Comparison of ENCODE assay signal across 24 cellular contexts in the genomic region with DNA sequence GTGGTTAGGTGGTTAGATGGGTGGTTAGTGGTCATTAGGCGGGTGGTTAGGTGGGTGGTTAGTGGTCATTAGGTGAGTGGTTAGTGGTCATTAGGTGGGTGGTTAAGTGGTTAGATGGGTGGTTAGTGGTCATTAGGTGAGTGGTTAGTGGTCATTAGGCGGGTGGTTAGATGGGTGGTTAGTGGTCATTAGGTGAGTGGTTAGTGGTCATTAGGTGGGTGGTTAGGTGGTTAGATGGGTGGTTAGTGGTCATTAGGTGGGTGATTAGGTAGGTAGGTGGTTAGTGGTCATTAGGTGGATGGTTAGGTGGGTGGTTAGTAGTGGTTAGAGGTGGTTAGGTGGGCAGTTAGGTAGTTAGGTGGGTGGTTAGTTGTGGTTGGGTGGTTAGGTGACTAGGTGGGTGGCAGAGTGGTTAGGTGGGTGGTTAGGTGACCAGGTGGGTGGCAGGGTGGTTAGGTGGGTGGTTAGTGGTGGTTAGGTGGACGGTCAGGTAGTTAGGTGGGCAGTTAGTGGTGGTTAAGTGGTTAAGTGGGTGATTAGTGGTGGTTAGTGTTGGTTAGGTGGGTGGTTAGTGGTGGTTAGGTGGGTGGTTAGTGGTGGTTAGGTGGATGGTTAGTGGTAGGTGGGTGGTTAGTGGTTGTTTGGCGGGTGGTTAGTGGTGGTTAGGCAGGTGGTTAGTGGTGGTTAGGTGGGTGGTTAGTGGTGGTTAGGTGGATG. TPM values are rescaled to one million over a fixed set of nuclear protein-coding genes. Genes with fewer than 3 reads are reported as not detected.
DNase-seq lines count a peak whose midpoint lies in the region; ATAC-seq and TF ChIP-seq lines count a peak whose summit lies in the region.
"Had no signal": no experiment of that assay in that cellular context is flagged by ENCODE, and none has a peak within 500 bp of the region (broad histone marks: within the 10 kb centered on the region; RNA-seq: fewer than 3 reads in every experiment).

No MANE protein-coding gene starts in this region.

- H3K4me2 ChIP-seq in trophoblast cell (ENCODE audit: low read length) = no peak overlapping the region
- H3K4me2 ChIP-seq: SK-N-SH had no signal

- H3K4me1 ChIP-seq in SJSA1 (replicated peaks) (peaks cover 37% of the 10 kb centered on the region), trophoblast cell (ENCODE audit: control insufficient read depth in 1 of 2, insufficient read depth in 2 of 2, low read length in 2 of 2) (peaks cover 2 to 10% of the 10 kb centered on the region in 2 experiments), tibial nerve (peaks cover 0 to 24% (median 0%) of the 10 kb centered on the region in 4 donors)
- H3K4me1 ChIP-seq: breast epithelium, HAP-1, vagina had no signal

- peak overlapping the region; percentile 11 for H2AK5ac ChIP-seq in trophoblast cell (ENCODE audit: low read length)

- H3K27me3 ChIP-seq in SJSA1 (replicated peaks) = no peaks in the 10 kb centered on the region
- H3K27me3 ChIP-seq in trophoblast cell (ENCODE audit: insufficient read depth, low read length) = no peaks in the 10 kb centered on the region
- H3K27me3 ChIP-seq in tibial nerve = peaks cover 0 to 3% of the 10 kb centered on the region in 2 donors
- H3K27me3 ChIP-seq: breast epithelium, vagina had no signal

- H3K36me3 ChIP-seq in SJSA1 (peaks cover 6% of the 10 kb centered on the region), trophoblast cell (ENCODE audit: control insufficient read depth in 1 of 2, insufficient read depth in 2 of 2, low read length in 2 of 2) (no peaks in the 10 kb centered on the region), tibial nerve (no peaks in the 10 kb centered on the region)
- H3K36me3 ChIP-seq: breast epithelium, HAP-1, vagina had no signal

- no peak overlapping the region for H2BK5ac ChIP-seq in trophoblast cell (ENCODE audit: low read depth, low read length, poor library complexity)

- H3K14ac ChIP-seq in trophoblast cell (ENCODE audit: low read length) = peak overlapping the region; percentile 15

- H3K79me1 ChIP-seq in trophoblast cell (ENCODE audit: low read length) = peaks cover 10% of the 10 kb centered on the region

- H2BK12ac ChIP-seq in trophoblast cell (ENCODE audit: low read length) = peak overlapping the region; percentile 9

- H4K91ac ChIP-seq in trophoblast cell (ENCODE audit: low read depth, low read length) = peak overlapping the region; percentile 8

- H3K18ac ChIP-seq in trophoblast cell (ENCODE audit: low read length) = peak overlapping the region; percentile 2

- peaks cover 2% of the 10 kb centered on the region for H3K4me1 Mint-ChIP-seq in activated CD8-positive, alpha-beta memory T cell treated with anti-CD3 and anti-CD28 coated beads, Interleukin-2, amount 10 ng/mL, durations not matched to agents 7 days and 5 days
- H3K4me1 Mint-ChIP-seq in central memory CD8-positive, alpha-beta T cell = no peaks in the 10 kb centered on the region
- H3K4me1 Mint-ChIP-seq: CD14-positive monocyte had no signal

- peak overlapping the region; percentile 16 for H4K8ac ChIP-seq in trophoblast cell (ENCODE audit: low read depth, low read length)

- H3K9me3 Mint-ChIP-seq in activated CD8-positive, alpha-beta memory T cell treated with anti-CD3 and anti-CD28 coated beads, Interleukin-2, amount 10 ng/mL, durations not matched to agents 7 days and 5 days (ENCODE audit: low read depth) = peaks cover 2% of the 10 kb centered on the region
- no peaks in the 10 kb centered on the region for H3K9me3 Mint-ChIP-seq in central memory CD8-positive, alpha-beta T cell
- H3K9me3 Mint-ChIP-seq: dendritic cell treated with granulocyte-macrophage colony-stimulating factor and Interleukin-4, amounts not matched to agents 40 ng/mL and 50 ng/mL, for 4 days had no signal

- peaks cover 7% of the 10 kb centered on the region for H3K27me3 Mint-ChIP-seq in activated CD8-positive, alpha-beta memory T cell treated with anti-CD3 and anti-CD28 coated beads, Interleukin-2, amount 10 ng/mL, durations not matched to agents 7 days and 5 days
- H3K27me3 Mint-ChIP-seq in central memory CD8-positive, alpha-beta T cell = no peaks in the 10 kb centered on the region

- ATAC-seq in activated CD8-positive, alpha-beta memory T cell treated with anti-CD3 and anti-CD28 coated beads, Interleukin-2, amount 10 ng/mL, durations not matched to agents 7 days and 5 days = no peak
- ATAC-seq in central memory CD8-positive, alpha-beta T cell (replicated peaks; ENCODE audit: extremely low read depth, poor library complexity, severe bottlenecking) = no peak
- ATAC-seq in HG03280 (IDR thresholded peaks at IDR 0.05; ENCODE audit: unreplicated experiment) = no peak
- ATAC-seq: naive thymus-derived CD4-positive, alpha-beta T cell had no signal

- CTCF ChIA-PET in activated CD8-positive, alpha-beta memory T cell treated with anti-CD3 and anti-CD28 coated beads, Interleukin-2, amount 10 ng/mL, durations not matched to agents 7 days and 5 days (lab: Charles Lee) = interaction anchor here (2.9 kb wide), 1 partner anchor 13 kb away, joined by 12 read pairs; no protein-coding TSS in a partner anchor

- H3K9ac ChIP-seq in trophoblast cell (ENCODE audit: low read length) = no peak overlapping the region
- H3K9ac ChIP-seq: SK-N-SH had no signal

- no peaks in the 10 kb centered on the region for H3K79me2 ChIP-seq in trophoblast cell (ENCODE audit: control insufficient read depth, insufficient read depth, low read length, poor library complexity)

- H2AFZ ChIP-seq in trophoblast cell (ENCODE audit: insufficient read depth, low read length, poor library complexity) = no peak overlapping the region

- TF ChIP-seq POLR2A in tibial nerve (IDR thresholded peaks at IDR 0.05) = no peak

- WGBS in trophoblast cell (ENCODE audit: extremely low coverage, insufficient coverage, insufficient read length) = no CpG with 5 or more reads among the region's 4 CpGs
- 93 to 95% methylated on average over 4 of the region's 4 CpGs for WGBS in tibial nerve, 2 donors

- peak overlapping the region; percentile 36 for H3K23ac ChIP-seq in trophoblast cell (ENCODE audit: low read length)

- no peak for DNase-seq in activated CD8-positive, alpha-beta memory T cell treated with anti-CD3 and anti-CD28 coated beads, Interleukin-2, amount 10 ng/mL, durations not matched to agents 7 days and 5 days
- no peak for DNase-seq in activated CD8-positive, alpha-beta memory T cell treated with anti-CD3 and anti-CD28 coated beads, Interleukin-2, amount 50 U/mL, for 48 hours
- DNase-seq in SJSA1 (ENCODE audit: low read depth in 1 of 2, low spot score in 2 of 2) = peak; percentile 67 to 91
- no peak for DNase-seq in central memory CD8-positive, alpha-beta T cell (ENCODE audit: low spot score in 2 of 2)
- DNase-seq in trophoblast cell = no peak
- DNase-seq in HuH-7.5 (ENCODE audit: low spot score) = no peak
- DNase-seq in tibial nerve (ENCODE audit: low spot score in 2 of 2) = no peak
- DNase-seq: activated CD4-positive, alpha-beta T cell treated with anti-CD3 and anti-CD28 coated beads, Interleukin-2, amount 50 U/mL, for 1 hour; DMS153; foreskin melanocyte; Karpas-422; mammary epithelial cell; naive thymus-derived CD4-positive, alpha-beta T cell; NCI-H1092; stimulated activated CD4-positive, alpha-beta T cell treated with anti-CD3 and anti-CD28 coated beads, Interleukin-2, amount 100 ng/mL, for 48 hours had no signal

- no peak overlapping the region for H4K12ac ChIP-seq in trophoblast cell (ENCODE audit: low read depth, low read length)

- H3K27ac ChIP-seq in SJSA1 (no peak overlapping the region), trophoblast cell (ENCODE audit: low read depth, low read length) (no peak overlapping the region), tibial nerve (peak overlapping the region in 2 of 4 donors; percentile 5 to 17)
- H3K27ac ChIP-seq: vagina had no signal

- TF ChIP-seq CTCF in tibial nerve (IDR thresholded peaks at IDR 0.05) = no peak

- H3K4ac ChIP-seq in trophoblast cell (ENCODE audit: low read depth, low read length) = no peak overlapping the region

- H3K4me3 Mint-ChIP-seq in activated CD8-positive, alpha-beta memory T cell treated with anti-CD3 and anti-CD28 coated beads, Interleukin-2, amount 10 ng/mL, durations not matched to agents 7 days and 5 days = peak overlapping the region; percentile 24
- H3K4me3 Mint-ChIP-seq in central memory CD8-positive, alpha-beta T cell = no peak overlapping the region
- H3K4me3 Mint-ChIP-seq: CD14-positive monocyte; dendritic cell treated with granulocyte-macrophage colony-stimulating factor and Interleukin-4, amounts not matched to agents 40 ng/mL and 50 ng/mL, for 4 days had no signal

- no peak for TF ChIP-seq EP300 in tibial nerve (IDR thresholded peaks at IDR 0.05)

- H3K4me3 ChIP-seq in SJSA1 (no peak overlapping the region), trophoblast cell (ENCODE audit: low read depth, low read length) (no peak overlapping the region), tibial nerve (no peak overlapping the region)
- H3K4me3 ChIP-seq: breast epithelium, HAP-1, vagina had no signal

- H3K36me3 Mint-ChIP-seq in activated CD8-positive, alpha-beta memory T cell treated with anti-CD3 and anti-CD28 coated beads, Interleukin-2, amount 10 ng/mL, durations not matched to agents 7 days and 5 days = no peaks in the 10 kb centered on the region
- H3K36me3 Mint-ChIP-seq in central memory CD8-positive, alpha-beta T cell (ENCODE audit: insufficient read depth) = peaks cover 5% of the 10 kb centered on the region
- H3K36me3 Mint-ChIP-seq: CD14-positive monocyte; naive thymus-derived CD4-positive, alpha-beta T cell had no signal

- no peak overlapping the region for H2BK120ac ChIP-seq in trophoblast cell (ENCODE audit: insufficient read depth, low read length, poor library complexity)

- peak overlapping the region; percentile 82 for H3K27ac Mint-ChIP-seq in activated CD8-positive, alpha-beta memory T cell treated with anti-CD3 and anti-CD28 coated beads, Interleukin-2, amount 10 ng/mL, durations not matched to agents 7 days and 5 days
- H3K27ac Mint-ChIP-seq in central memory CD8-positive, alpha-beta T cell (ENCODE audit: low read depth) = peak overlapping the region; percentile 63
- H3K27ac Mint-ChIP-seq: dendritic cell treated with granulocyte-macrophage colony-stimulating factor and Interleukin-4, amounts not matched to agents 40 ng/mL and 50 ng/mL, for 4 days had no signal

- H3K9me3 ChIP-seq in SJSA1 (replicated peaks) (0 out of 2 replicates have a peak, but pooled peaks cover 3% of the 10 kb centered on the region), trophoblast cell (ENCODE audit: insufficient read depth, low read depth, low read length) (peaks cover 3% of the 10 kb centered on the region), tibial nerve (no peaks in the 10 kb centered on the region)
- H3K9me3 ChIP-seq: breast epithelium, HAP-1, SK-N-SH, vagina had no signal

RNA-seq across cellular contexts. Expression of a gene that starts 8.0 kb away (rescaled TPM):
- under 1 TPM; 0.16 to 0.20 TPM for total RNA-seq in activated CD8-positive, alpha-beta memory T cell treated with anti-CD3 and anti-CD28 coated beads, Interleukin-2, amount 10 ng/mL, durations not matched to agents 7 days and 5 days
- total RNA-seq in SJSA1 (2014; rRNA removed; shearing (Covaris generic)) = 225 and 311 TPM in 2 replicates
- 16.8 and 19.9 TPM in 2 replicates for polyA plus RNA-seq in trophoblast cell (2013)
- total RNA-seq in tibial nerve = 10 to 100 TPM in 3 of 4 donors, 1 to 10 TPM in 1; 9.0 to 48.8 (median 42.3) TPM
- total RNA-seq: A673, kidney epithelial cell had no signal
- polyA plus RNA-seq: mammary epithelial cell had no signal

RNA-seq across cellular contexts. Expression of a gene that starts 27.8 kb away (rescaled TPM):
- 100 to 1,000 TPM; 148 to 184 TPM for total RNA-seq in activated CD8-positive, alpha-beta memory T cell treated with anti-CD3 and anti-CD28 coated beads, Interleukin-2, amount 10 ng/mL, durations not matched to agents 7 days and 5 days
- 2.1 and 2.9 TPM in 2 replicates for total RNA-seq in SJSA1 (2014; rRNA removed; shearing (Covaris generic))
- polyA plus RNA-seq in trophoblast cell (2013) = 3.6 and 3.7 TPM in 2 replicates
- 10 to 100 TPM in 2 of 4 donors, 1 to 10 TPM in 2; 4.5 to 15.1 (median 9.2) TPM for total RNA-seq in tibial nerve

RNA-seq across cellular contexts. Expression of a gene that starts 43.5 kb away (rescaled TPM):
- total RNA-seq in activated CD8-positive, alpha-beta memory T cell treated with anti-CD3 and anti-CD28 coated beads, Interleukin-2, amount 10 ng/mL, durations not matched to agents 7 days and 5 days = 10 to 100 TPM; 64.2 to 86.9 TPM
- 86.7 and 135 TPM in 2 replicates for total RNA-seq in SJSA1 (2014; rRNA removed; shearing (Covaris generic))
- 154 and 158 TPM in 2 replicates for polyA plus RNA-seq in trophoblast cell (2013)
- 100 to 1,000 TPM; 172 to 269 (median 185) TPM for total RNA-seq in tibial nerve

RNA-seq across cellular contexts. Expression of a gene that starts 44.9 kb away (rescaled TPM):
- 10 to 100 TPM; 81.2 to 99.7 TPM for total RNA-seq in activated CD8-positive, alpha-beta memory T cell treated with anti-CD3 and anti-CD28 coated beads, Interleukin-2, amount 10 ng/mL, durations not matched to agents 7 days and 5 days
- total RNA-seq in SJSA1 (2014; rRNA removed; shearing (Covaris generic)) = 48.8 and 57.3 TPM in 2 replicates
- 32.5 and 34.0 TPM in 2 replicates for polyA plus RNA-seq in trophoblast cell (2013)
- total RNA-seq in tibial nerve = 10 to 100 TPM; 51.3 to 70.1 (median 63.4) TPM

Comparison
In these comparisons a context has a peak if more than half of its experiments do, and no peak if none do; other contexts are left out.
1. DNase-seq: peak in SJSA1 (2 of 2); none in activated CD8-positive, alpha-beta memory T cell treated with anti-CD3 and anti-CD28 coated beads, Interleukin-2, amount 10 ng/mL, durations not matched to agents 7 days and 5 days (single experiment), activated CD8-positive, alpha-beta memory T cell treated with anti-CD3 and anti-CD28 coated beads, Interleukin-2, amount 50 U/mL, for 48 hours (single experiment), central memory CD8-positive, alpha-beta T cell (0 of 2), trophoblast cell (0 of 2), HuH-7.5 (single experiment) and tibial nerve (0 of 2).
2. RNA of a gene that starts 8.0 kb away (total RNA-seq): 225 to 311 TPM in SJSA1 and 9.0 to 48.8 TPM in tibial nerve; 0.16 to 0.20 TPM in activated CD8-positive, alpha-beta memory T cell treated with anti-CD3 and anti-CD28 coated beads, Interleukin-2, amount 10 ng/mL, durations not matched to agents 7 days and 5 days; every median in the first group is over 4 times any median in the second.
3. RNA of a gene that starts 27.8 kb away (total RNA-seq): 148 to 184 TPM in activated CD8-positive, alpha-beta memory T cell treated with anti-CD3 and anti-CD28 coated beads, Interleukin-2, amount 10 ng/mL, durations not matched to agents 7 days and 5 days; 4.5 to 15.1 TPM in tibial nerve and 2.1 to 2.9 TPM in SJSA1; every median in the first group is over 4 times any median in the second.